ENCODE assay signal across 18 cellular contexts in the genomic region with DNA sequence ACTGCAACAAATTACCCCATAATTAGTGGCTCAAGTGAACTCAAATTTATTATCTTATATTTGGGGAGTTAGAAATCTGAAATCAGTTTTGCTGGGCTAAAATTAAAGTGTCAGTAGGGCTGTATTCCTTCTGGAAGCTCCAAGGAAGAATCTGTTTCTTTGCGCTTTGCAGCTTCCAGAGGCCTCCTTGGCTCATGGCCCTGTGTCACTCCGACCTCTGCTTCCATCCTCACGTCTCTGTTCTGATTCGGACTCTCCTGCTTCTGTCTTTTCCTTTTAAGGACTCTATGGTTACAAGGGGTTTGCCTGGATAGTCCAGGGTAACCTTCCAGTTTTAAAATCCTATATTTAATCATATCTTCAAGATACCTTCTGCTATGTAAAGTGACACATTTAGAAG.
DNase-seq lines count a peak whose midpoint lies in the region; ATAC-seq and TF ChIP-seq lines count a peak whose summit lies in the region.
"Had no signal": no experiment of that assay in that cellular context is flagged by ENCODE, and none has a peak within 500 bp of the region (broad histone marks: within the 10 kb centered on the region; RNA-seq: fewer than 3 reads in every experiment).

No MANE protein-coding gene starts in this region.

- intact Hi-C loops in uterus (cut with DNase I; ENCODE audit: low total_unique reads), result no loop called here

- H3K4me1 ChIP-seq in uterus, result no peaks in the 10 kb centered on the region
- H3K4me1 ChIP-seq: BE2C, BLaER1 had no signal

- TF ChIP-seq CTCF in nephron (IDR thresholded peaks at IDR 0.05; ENCODE audit: unreplicated experiment in 3 of 3) (no peak), uterus (IDR thresholded peaks at IDR 0.05) (no peak)

- H3K27ac ChIP-seq in uterus, result no peak overlapping the region
- H3K27ac ChIP-seq: BLaER1 had no signal

- H3K4me3 Mint-ChIP-seq in nephron, result no peak overlapping the region
- H3K4me3 Mint-ChIP-seq: CD14-positive monocyte; CD4-positive, alpha-beta memory T cell; CD4-positive, CD25-positive, alpha-beta regulatory T cell; CD8-positive, alpha-beta memory T cell had no signal

- no peaks in the 10 kb centered on the region for H3K36me3 Mint-ChIP-seq in nephron (ENCODE audit: low read depth)
- H3K36me3 Mint-ChIP-seq: CD14-positive monocyte; CD4-positive, alpha-beta memory T cell; CD4-positive, CD25-positive, alpha-beta regulatory T cell; CD8-positive, alpha-beta memory T cell had no signal

- DNase-seq in cerebellar cortex (ENCODE audit: low spot score) (peak; percentile 65), uterus (peak; percentile 30 to 31)
- no peak for DNase-seq in activated CD4-positive, CD25-positive, alpha-beta regulatory T cell (lab: John Stamatoyannopoulos, UW)
- DNase-seq: 8988T; ACHN; BE2C; CD4-positive, alpha-beta memory T cell; CD4-positive, CD25-positive, alpha-beta regulatory T cell; CD8-positive, alpha-beta memory T cell; COR-L47; DMS79 treated with DMSO at 0.1 percent for 48 hours; GDM1 had no signal

- no peak for TF ChIP-seq POLR2A in uterus (IDR thresholded peaks at IDR 0.05)

- peaks cover 23% of the 10 kb centered on the region for H3K4me1 Mint-ChIP-seq in nephron
- H3K4me1 Mint-ChIP-seq: CD14-positive monocyte; CD4-positive, alpha-beta memory T cell; CD4-positive, CD25-positive, alpha-beta regulatory T cell; CD8-positive, alpha-beta memory T cell had no signal

- no peaks in the 10 kb centered on the region for H3K9me3 ChIP-seq in uterus
- H3K9me3 ChIP-seq: BE2C, BLaER1 had no signal

- H3K27ac Mint-ChIP-seq in nephron, result peak overlapping the region in 2 of 3 experiments; percentile 6 to 21
- H3K27ac Mint-ChIP-seq: CD14-positive monocyte; CD4-positive, alpha-beta memory T cell; CD4-positive, CD25-positive, alpha-beta regulatory T cell; CD8-positive, alpha-beta memory T cell had no signal

- ATAC-seq in HG03457 (IDR thresholded peaks at IDR 0.05; ENCODE audit: unreplicated experiment), result no peak
- ATAC-seq in HG03095 (IDR thresholded peaks at IDR 0.05; ENCODE audit: unreplicated experiment), result no peak
- ATAC-seq: GM12878 had no signal

- no peaks in the 10 kb centered on the region for H3K27me3 Mint-ChIP-seq in nephron (ENCODE audit: low read depth)
- H3K27me3 Mint-ChIP-seq: CD8-positive, alpha-beta memory T cell had no signal

- H3K36me3 ChIP-seq in uterus, result no peaks in the 10 kb centered on the region
- H3K36me3 ChIP-seq: BE2C, BLaER1 had no signal

- no peaks in the 10 kb centered on the region for H3K27me3 ChIP-seq in uterus
- H3K27me3 ChIP-seq: BE2C, BLaER1 had no signal

- no peak overlapping the region for H3K4me3 ChIP-seq in uterus
- H3K4me3 ChIP-seq: BLaER1, GM12878 had no signal

- no peaks in the 10 kb centered on the region for H3K9me3 Mint-ChIP-seq in nephron

Comparison
In these comparisons a context has a peak if more than half of its experiments do, and no peak if none do; other contexts are left out.
1. DNase-seq: peak in cerebellar cortex (single experiment) and uterus (2 of 2); none in activated CD4-positive, CD25-positive, alpha-beta regulatory T cell (0 of 4).